Comparison of ENCODE assay signal across 8 cellular contexts in the genomic region with DNA sequence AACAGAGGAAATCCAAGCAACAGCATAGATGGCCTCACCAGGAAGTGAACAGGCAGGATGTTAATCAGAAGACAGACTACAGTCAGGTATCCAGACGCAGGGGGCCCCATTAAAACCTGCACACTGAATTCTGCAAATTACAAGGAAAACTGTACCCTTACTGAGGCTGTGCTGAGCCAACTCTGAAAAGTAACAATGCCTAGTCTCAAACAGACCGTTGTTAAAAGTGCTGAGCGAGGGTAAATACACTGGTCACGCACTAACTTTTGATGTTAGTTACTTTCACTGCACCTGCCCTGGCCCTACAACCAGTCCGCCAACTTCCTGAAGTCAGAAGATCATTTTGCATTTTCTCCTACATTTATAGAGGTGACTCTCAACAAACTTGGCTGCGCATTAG. TPM values are rescaled to one million over a fixed set of nuclear protein-coding genes. Genes with fewer than 3 reads are reported as not detected.
DNase-seq lines count a peak whose midpoint lies in the region; ATAC-seq and TF ChIP-seq lines count a peak whose summit lies in the region.

No MANE protein-coding gene starts in this region.

- H2AFZ ChIP-seq in Loucy (ENCODE audit: low read length), result 0 out of 2 replicates have a peak overlapping the region, but pooled peaks have one; percentile 94

- H3K4me1 Mint-ChIP-seq in Caco-2 (ENCODE audit: low read depth, unreplicated experiment), result peaks cover 8% of the 10 kb centered on the region
- peaks cover 23% of the 10 kb centered on the region for H3K4me1 Mint-ChIP-seq in dendritic cell treated with granulocyte-macrophage colony-stimulating factor and Interleukin-4, amounts not matched to agents 40 ng/mL and 50 ng/mL, for 4 days (ENCODE audit: low read depth)
- peaks cover 25 to 30% of the 10 kb centered on the region in 2 donors for H3K4me1 Mint-ChIP-seq in natural killer cell treated with Interleukin-12 subunit alpha and Interleukin-12 subunit beta and Interleukin-15 and Interleukin-18, amount 100 ng/mL, for 72 hours (ENCODE audit: low read depth in 2 of 2)

- H3K9me3 ChIP-seq in Caco-2, result no peaks in the 10 kb centered on the region
- H3K9me3 ChIP-seq in Loucy (ENCODE audit: insufficient read depth, low read depth, low read length), result no peaks in the 10 kb centered on the region

- POLR2A ChIA-PET in Caco-2 (lab: Charles Lee), result no interaction called here

- peaks cover 25% of the 10 kb centered on the region for H3K36me3 Mint-ChIP-seq in Caco-2 (ENCODE audit: insufficient read depth, unreplicated experiment)
- H3K36me3 Mint-ChIP-seq in dendritic cell treated with granulocyte-macrophage colony-stimulating factor and Interleukin-4, amounts not matched to agents 40 ng/mL and 50 ng/mL, for 4 days (ENCODE audit: low read depth), result peaks cover 40% of the 10 kb centered on the region
- peaks cover 5% of the 10 kb centered on the region for H3K36me3 Mint-ChIP-seq in natural killer cell treated with Interleukin-12 subunit alpha and Interleukin-12 subunit beta and Interleukin-15 and Interleukin-18, amount 100 ng/mL, for 72 hours

- H3K27me3 ChIP-seq in Caco-2 (replicated peaks; ENCODE audit: control insufficient read depth, insufficient read depth, low read length) (no peaks in the 10 kb centered on the region), Loucy (ENCODE audit: insufficient read depth, low read length, poor library complexity, severe bottlenecking) (no peaks in the 10 kb centered on the region)

- peaks cover 12% of the 10 kb centered on the region for H4K20me1 ChIP-seq in Loucy (ENCODE audit: insufficient read depth, low read length, poor library complexity, severe bottlenecking)

- H3K27me3 Mint-ChIP-seq in Caco-2 (ENCODE audit: insufficient read depth, unreplicated experiment), result peaks cover 4% of the 10 kb centered on the region
- peaks cover 9% of the 10 kb centered on the region for H3K27me3 Mint-ChIP-seq in dendritic cell treated with granulocyte-macrophage colony-stimulating factor and Interleukin-4, amounts not matched to agents 40 ng/mL and 50 ng/mL, for 4 days
- no peaks in the 10 kb centered on the region for H3K27me3 Mint-ChIP-seq in natural killer cell treated with Interleukin-12 subunit alpha and Interleukin-12 subunit beta and Interleukin-15 and Interleukin-18, amount 100 ng/mL, for 72 hours

- CTCF ChIA-PET in Caco-2 (lab: Charles Lee), result no interaction called here

- H3K9me2 ChIP-seq in Loucy (replicated peaks; ENCODE audit: low read depth, low read length), result no peaks in the 10 kb centered on the region

- peak overlapping the region; percentile 96 for H3K9ac ChIP-seq in Loucy (ENCODE audit: low read depth, low read length, poor library complexity, severe bottlenecking)

- H3K4me3 ChIP-seq in Caco-2 (ENCODE audit: low read depth, low read length), result peak overlapping the region; percentile 89
- H3K4me3 ChIP-seq in Loucy (ENCODE audit: low read length, poor library complexity, severe bottlenecking), result peak overlapping the region; percentile 99

- TF ChIP-seq CTCF in Caco-2 (IDR thresholded peaks at IDR 0.05; ENCODE audit: insufficient read depth in 1 of 2, low read depth in 1 of 2, low read length in 1 of 2, severe bottlenecking in 1 of 2, unreplicated experiment in 1 of 2) (no peak), Loucy (conservative IDR thresholded peaks at IDR 0.05; ENCODE audit: low read length) (no peak)

- no peak for ATAC-seq in natural killer cell treated with Interleukin-12 subunit alpha and Interleukin-12 subunit beta and Interleukin-15 and Interleukin-18, amount 100 ng/mL, for 72 hours
- ATAC-seq in HG02981 (IDR thresholded peaks at IDR 0.05; ENCODE audit: unreplicated experiment) (no peak), GM21723 (IDR thresholded peaks at IDR 0.05; ENCODE audit: unreplicated experiment) (no peak), HG03469 (IDR thresholded peaks at IDR 0.05; ENCODE audit: unreplicated experiment) (no peak)

- H3K79me2 ChIP-seq in Loucy (ENCODE audit: insufficient read depth, low read length), result peaks cover 28% of the 10 kb centered on the region

- H3K36me3 ChIP-seq in Caco-2 (ENCODE audit: control insufficient read depth, insufficient read depth, low read length) (peaks cover 3% of the 10 kb centered on the region), Loucy (ENCODE audit: insufficient read depth, low read length) (peaks cover 13% of the 10 kb centered on the region; the same call in 1 of the 2 replicates)

- BruUV-seq in Caco-2 (replicated peaks; lab: Mats Ljungman, UMichigan), result no TSS peak

- H3K27ac Mint-ChIP-seq in Caco-2 (ENCODE audit: unreplicated experiment), result peak overlapping the region; percentile 97
- H3K27ac Mint-ChIP-seq in dendritic cell treated with granulocyte-macrophage colony-stimulating factor and Interleukin-4, amounts not matched to agents 40 ng/mL and 50 ng/mL, for 4 days, result peak overlapping the region; percentile 97
- H3K27ac Mint-ChIP-seq in natural killer cell treated with Interleukin-12 subunit alpha and Interleukin-12 subunit beta and Interleukin-15 and Interleukin-18, amount 100 ng/mL, for 72 hours, result peak overlapping the region; percentile 90 to 97

- H3K9me3 Mint-ChIP-seq in Caco-2 (ENCODE audit: unreplicated experiment), result no peaks in the 10 kb centered on the region
- no peaks in the 10 kb centered on the region for H3K9me3 Mint-ChIP-seq in dendritic cell treated with granulocyte-macrophage colony-stimulating factor and Interleukin-4, amounts not matched to agents 40 ng/mL and 50 ng/mL, for 4 days
- H3K9me3 Mint-ChIP-seq in natural killer cell treated with Interleukin-12 subunit alpha and Interleukin-12 subunit beta and Interleukin-15 and Interleukin-18, amount 100 ng/mL, for 72 hours, result no peaks in the 10 kb centered on the region

- DNase-seq in Caco-2, result no peak
- no peak for DNase-seq in natural killer cell treated with Interleukin-12 subunit alpha and Interleukin-12 subunit beta and Interleukin-15 and Interleukin-18, amount 100 ng/mL, for 72 hours (ENCODE audit: low spot score)
- DNase-seq in activated CD4-positive, CD25-positive, alpha-beta regulatory T cell treated with anti-CD3 and anti-CD28 coated beads, Interleukin-2, amount 50 U/mL, for 72 hours, result no peak

- H3K4me1 ChIP-seq in Caco-2, result peaks cover 5% of the 10 kb centered on the region; the same call in 1 of the 2 replicates
- H3K4me1 ChIP-seq in Loucy (ENCODE audit: insufficient read depth, low read length, poor library complexity, severe bottlenecking), result peaks cover 13% of the 10 kb centered on the region

- intact Hi-C loops in Caco-2 (cut with micrococcal nuclease; ENCODE audit: unreplicated experiment), result loop anchor here (5.0 kb wide), 1 partner anchor 463 kb away; no protein-coding TSS in a partner anchor
- intact Hi-C loops in dendritic cell treated with granulocyte-macrophage colony-stimulating factor and Interleukin-4, amounts not matched to agents 40 ng/mL and 50 ng/mL, for 4 days (cut with micrococcal nuclease), result no loop called here

- H3K4me2 ChIP-seq in Loucy (ENCODE audit: low read depth, low read length, poor library complexity, severe bottlenecking), result peak overlapping the region; percentile 87

- no peaks in the 10 kb centered on the region for H3F3A ChIP-seq in Loucy (ENCODE audit: low read depth)

- H3K4me3 Mint-ChIP-seq in Caco-2 (ENCODE audit: unreplicated experiment), result peak overlapping the region; percentile 100
- peak overlapping the region; percentile 98 for H3K4me3 Mint-ChIP-seq in dendritic cell treated with granulocyte-macrophage colony-stimulating factor and Interleukin-4, amounts not matched to agents 40 ng/mL and 50 ng/mL, for 4 days
- H3K4me3 Mint-ChIP-seq in natural killer cell treated with Interleukin-12 subunit alpha and Interleukin-12 subunit beta and Interleukin-15 and Interleukin-18, amount 100 ng/mL, for 72 hours, result peak overlapping the region; percentile 99

RNA-seq across cellular contexts. Expression of a gene that starts 1.0 kb away (rescaled TPM):
- 19.7 and 22.4 TPM in 2 replicates for total RNA-seq in Caco-2 (2022)
- 10 to 100 TPM; 20.1 to 48.7 TPM for total RNA-seq in natural killer cell treated with Interleukin-12 subunit alpha and Interleukin-12 subunit beta and Interleukin-15 and Interleukin-18, amount 100 ng/mL, for 72 hours
